ENCODE assay signal across 1 cellular context in the genomic region with DNA sequence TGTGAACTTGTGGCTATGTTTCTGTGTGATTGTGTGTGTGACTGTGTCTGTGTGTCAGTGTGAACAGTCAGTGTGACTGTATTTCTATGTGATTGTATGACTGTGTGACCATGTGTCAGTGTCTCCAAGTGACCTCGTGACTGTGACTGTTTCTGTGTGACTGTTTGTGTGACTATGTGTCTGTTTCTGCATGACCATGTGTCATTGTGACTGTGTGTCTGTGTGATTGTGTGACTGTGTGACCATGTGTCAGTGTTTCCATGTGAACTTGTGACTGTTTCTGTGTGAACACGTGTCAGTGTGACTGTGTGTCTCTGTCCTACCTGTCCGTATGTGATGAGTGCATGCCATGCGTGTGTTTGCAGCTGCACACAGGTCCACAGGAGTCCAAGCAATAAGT.
TF ChIP-seq lines count a peak whose summit lies in the region.

No MANE protein-coding gene starts in this region.

TF ChIP-seq in HepG2, 621 proteins besides CTCF, POLR2A, EP300 and RAD21:
- TF ChIP-seq CREB1 (IDR thresholded peaks at IDR 0.05) = peak; percentile 75; the same call in 1 of the 2 replicates
- no peak for TF ChIP-seq CREB1 (CRISPR knock-in tag; IDR thresholded peaks at IDR 0.05)
- no peak for TF ChIP-seq U2AF2 (IDR thresholded peaks at IDR 0.05; ENCODE audit: low read depth, low read length)
- TF ChIP-seq MEF2D (CRISPR knock-in tag; IDR thresholded peaks at IDR 0.05) = no peak
- TF ChIP-seq, protein P1, sequence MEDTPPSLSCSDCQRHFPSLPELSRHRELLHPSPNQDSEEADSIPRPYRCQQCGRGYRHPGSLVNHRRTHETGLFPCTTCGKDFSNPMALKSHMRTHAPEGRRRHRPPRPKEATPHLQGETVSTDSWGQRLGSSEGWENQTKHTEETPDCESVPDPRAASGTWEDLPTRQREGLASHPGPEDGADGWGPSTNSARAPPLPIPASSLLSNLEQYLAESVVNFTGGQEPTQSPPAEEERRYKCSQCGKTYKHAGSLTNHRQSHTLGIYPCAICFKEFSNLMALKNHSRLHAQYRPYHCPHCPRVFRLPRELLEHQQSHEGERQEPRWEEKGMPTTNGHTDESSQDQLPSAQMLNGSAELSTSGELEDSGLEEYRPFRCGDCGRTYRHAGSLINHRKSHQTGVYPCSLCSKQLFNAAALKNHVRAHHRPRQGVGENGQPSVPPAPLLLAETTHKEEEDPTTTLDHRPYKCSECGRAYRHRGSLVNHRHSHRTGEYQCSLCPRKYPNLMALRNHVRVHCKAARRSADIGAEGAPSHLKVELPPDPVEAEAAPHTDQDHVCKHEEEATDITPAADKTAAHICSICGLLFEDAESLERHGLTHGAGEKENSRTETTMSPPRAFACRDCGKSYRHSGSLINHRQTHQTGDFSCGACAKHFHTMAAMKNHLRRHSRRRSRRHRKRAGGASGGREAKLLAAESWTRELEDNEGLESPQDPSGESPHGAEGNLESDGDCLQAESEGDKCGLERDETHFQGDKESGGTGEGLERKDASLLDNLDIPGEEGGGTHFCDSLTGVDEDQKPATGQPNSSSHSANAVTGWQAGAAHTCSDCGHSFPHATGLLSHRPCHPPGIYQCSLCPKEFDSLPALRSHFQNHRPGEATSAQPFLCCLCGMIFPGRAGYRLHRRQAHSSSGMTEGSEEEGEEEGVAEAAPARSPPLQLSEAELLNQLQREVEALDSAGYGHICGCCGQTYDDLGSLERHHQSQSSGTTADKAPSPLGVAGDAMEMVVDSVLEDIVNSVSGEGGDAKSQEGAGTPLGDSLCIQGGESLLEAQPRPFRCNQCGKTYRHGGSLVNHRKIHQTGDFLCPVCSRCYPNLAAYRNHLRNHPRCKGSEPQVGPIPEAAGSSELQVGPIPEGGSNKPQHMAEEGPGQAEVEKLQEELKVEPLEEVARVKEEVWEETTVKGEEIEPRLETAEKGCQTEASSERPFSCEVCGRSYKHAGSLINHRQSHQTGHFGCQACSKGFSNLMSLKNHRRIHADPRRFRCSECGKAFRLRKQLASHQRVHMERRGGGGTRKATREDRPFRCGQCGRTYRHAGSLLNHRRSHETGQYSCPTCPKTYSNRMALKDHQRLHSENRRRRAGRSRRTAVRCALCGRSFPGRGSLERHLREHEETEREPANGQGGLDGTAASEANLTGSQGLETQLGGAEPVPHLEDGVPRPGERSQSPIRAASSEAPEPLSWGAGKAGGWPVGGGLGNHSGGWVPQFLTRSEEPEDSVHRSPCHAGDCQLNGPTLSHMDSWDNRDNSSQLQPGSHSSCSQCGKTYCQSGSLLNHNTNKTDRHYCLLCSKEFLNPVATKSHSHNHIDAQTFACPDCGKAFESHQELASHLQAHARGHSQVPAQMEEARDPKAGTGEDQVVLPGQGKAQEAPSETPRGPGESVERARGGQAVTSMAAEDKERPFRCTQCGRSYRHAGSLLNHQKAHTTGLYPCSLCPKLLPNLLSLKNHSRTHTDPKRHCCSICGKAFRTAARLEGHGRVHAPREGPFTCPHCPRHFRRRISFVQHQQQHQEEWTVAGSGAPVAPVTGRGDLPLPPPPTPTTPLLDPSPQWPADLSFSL (CRISPR knock-in tag; IDR thresholded peaks at IDR 0.05) = 0 out of 2 replicates have a peak, but pooled peaks have one; percentile 31
- peak; percentile 95 for TF ChIP-seq MNT (IDR thresholded peaks at IDR 0.05)
